Comparison of ENCODE assay signal across 22 cellular contexts in genomic region chr2:172561270-172561669, GRCh38. TPM values are rescaled to one million over a fixed set of nuclear protein-coding genes. Genes with fewer than 3 reads are reported as not detected.
DNase-seq lines count a peak whose midpoint lies in the region; ATAC-seq, FAIRE-seq and TF ChIP-seq lines count a peak whose summit lies in the region.
"Had no signal": no experiment of that assay in that cellular context is flagged by ENCODE, and none has a peak within 500 bp of the region (broad histone marks: within the 10 kb centered on the region; RNA-seq: fewer than 3 reads in every experiment).

No MANE protein-coding gene starts in this region.

- H2AK5ac ChIP-seq in neuronal stem cell (ENCODE audit: low read depth, low read length), result no peak overlapping the region

- in situ Hi-C loops in GM12878 (cut with MboI), result loop anchor here (25.0 kb wide), 1 partner anchor 1624 kb away; the partner anchor contains the start of gene GORASP2

- POLR2A ChIA-PET in GM12878 (lab: Charles Lee), result no interaction called here

- no peak overlapping the region for H3K23ac ChIP-seq in neuronal stem cell (ENCODE audit: low read depth, low read length, poor library complexity)

- H3K27ac ChIP-seq in GM12878 (ENCODE audit: control insufficient read depth, insufficient read depth) (no peak overlapping the region), neuronal stem cell (replicated peaks; ENCODE audit: low read length) (no peak overlapping the region), lower lobe of right lung (no peak overlapping the region)
- H3K27ac ChIP-seq: A549; BLaER1 treated with 17β-estradiol and CSF1 and Interleukin-3, amounts not matched to agents 10 nM and 100 nM; parathyroid adenoma had no signal

- H3K4me1 ChIP-seq in GM12878 (ENCODE audit: control insufficient read depth, insufficient read depth, low read length) (no peaks in the 10 kb centered on the region; the same call in 1 of the 2 replicates), neuronal stem cell (ENCODE audit: control insufficient read depth in 2 of 2, insufficient read depth in 1 of 2, low read depth in 1 of 2, low read length in 2 of 2) (peaks cover 4 to 15% of the 10 kb centered on the region in 2 donors), lower lobe of right lung (peaks cover 7% of the 10 kb centered on the region)

- H3K4me3 ChIP-seq in GM12878, result no peak overlapping the region
- H3K4me3 ChIP-seq in neuronal stem cell (ENCODE audit: low read length in 2 of 2), result no peak overlapping the region
- no peak overlapping the region for H3K4me3 ChIP-seq in lower lobe of right lung
- H3K4me3 ChIP-seq: A549; BLaER1 treated with 17β-estradiol and CSF1 and Interleukin-3, amounts not matched to agents 10 nM and 100 nM; lung had no signal

- no TSS peak for BruUV-seq in GM12878 (replicated peaks; lab: Mats Ljungman, UMichigan)

- H3K36me3 ChIP-seq in GM12878 (ENCODE audit: control insufficient read depth in 2 of 2, insufficient read depth in 2 of 2, low read length in 1 of 2), result peaks cover 0 to 39% of the 10 kb centered on the region in 2 experiments; a peak in 2 of 4 replicates
- H3K36me3 ChIP-seq in neuronal stem cell (replicated peaks in 1 of 2; ENCODE audit: control insufficient read depth in 2 of 2, insufficient read depth in 2 of 2, low read length in 2 of 2), result peaks cover 0 to 45% of the 10 kb centered on the region in 2 donors
- H3K36me3 ChIP-seq in lower lobe of right lung, result peaks cover 15% of the 10 kb centered on the region

- no peak overlapping the region for H3K4me3 Mint-ChIP-seq in activated naive CD4-positive, alpha-beta T cell treated with anti-CD3 and anti-CD28 coated beads, Interleukin-2, amount 50 U/mL, for 24 hours
- H3K4me3 Mint-ChIP-seq: immature natural killer cell had no signal

- TF ChIP-seq RAD21 in GM12878 (IDR thresholded peaks at IDR 0.05; ENCODE audit: insufficient read depth, low read depth, low read length), result no peak

- no peak overlapping the region for H2BK12ac ChIP-seq in neuronal stem cell (ENCODE audit: low read length)

- H3K27ac Mint-ChIP-seq in activated naive CD4-positive, alpha-beta T cell treated with anti-CD3 and anti-CD28 coated beads, Interleukin-2, amount 50 U/mL, for 24 hours, result peak overlapping the region; percentile 2
- H3K27ac Mint-ChIP-seq: immature natural killer cell had no signal

- H3K4ac ChIP-seq in neuronal stem cell (ENCODE audit: low read length), result no peak overlapping the region

- H3K9me3 ChIP-seq in GM12878 (replicated peaks; ENCODE audit: control insufficient read depth, insufficient read depth, low read length), result no peaks in the 10 kb centered on the region
- H3K9me3 ChIP-seq in neuronal stem cell (replicated peaks in 1 of 2; ENCODE audit: control insufficient read depth in 2 of 2, insufficient read depth in 1 of 2, low read depth in 1 of 2, low read length in 2 of 2), result no peaks in the 10 kb centered on the region
- H3K9me3 ChIP-seq in lower lobe of right lung, result no peaks in the 10 kb centered on the region
- H3K9me3 ChIP-seq: A549; BLaER1 treated with 17β-estradiol and CSF1 and Interleukin-3, amounts not matched to agents 10 nM and 100 nM had no signal

- H3K9me3 Mint-ChIP-seq in activated naive CD4-positive, alpha-beta T cell treated with anti-CD3 and anti-CD28 coated beads, Interleukin-2, amount 50 U/mL, for 24 hours, result no peaks in the 10 kb centered on the region
- H3K9me3 Mint-ChIP-seq: immature natural killer cell; naive thymus-derived CD8-positive, alpha-beta T cell had no signal

- peaks cover 4% of the 10 kb centered on the region; the same call in 1 of the 2 replicates for H4K20me1 ChIP-seq in GM12878 (ENCODE audit: control insufficient read depth, insufficient read depth)

- no peak overlapping the region for H2BK120ac ChIP-seq in neuronal stem cell (ENCODE audit: low read depth, low read length)

- H3K79me2 ChIP-seq in GM12878 (ENCODE audit: control insufficient read depth, insufficient read depth, low read length), result peaks cover 55% of the 10 kb centered on the region
- H3K79me2 ChIP-seq: parathyroid adenoma had no signal

- ATAC-seq in GM12878, result no peak
- ATAC-seq in lower lobe of right lung, result no peak
- no peak for ATAC-seq in GM21529 (IDR thresholded peaks at IDR 0.05; ENCODE audit: unreplicated experiment)
- ATAC-seq: A549; naive thymus-derived CD8-positive, alpha-beta T cell had no signal

- 92% methylated on average over 4 of the region's 4 CpGs for WGBS in GM12878 (ENCODE audit: insufficient coverage, insufficient replicate concordance, low lambda C conversion rate, missing lambda C conversion rate)
- no CpG with 5 or more reads among the region's 4 CpGs for WGBS in neuronal stem cell (ENCODE audit: extremely low coverage in 2 of 2, insufficient read length in 2 of 2, insufficient replicate concordance in 1 of 2), 2 donors

- intact Hi-C loops in GM12878 (cut with micrococcal nuclease; ENCODE audit: unreplicated experiment) (no loop called here), lower lobe of right lung (cut with DNase I) (no loop called here)

- H4K91ac ChIP-seq in neuronal stem cell (ENCODE audit: low read depth, low read length, poor library complexity), result no peak overlapping the region

- H2BK15ac ChIP-seq in neuronal stem cell (ENCODE audit: low read length), result no peak overlapping the region

- CTCF ChIA-PET in GM12878 (lab: Yijun Ruan, JAX), result interaction anchor here (0.8 kb wide), 1 partner anchor 14 kb away, joined by 4 read pairs; no protein-coding TSS in a partner anchor

- H3K27me3 ChIP-seq in GM12878 (replicated peaks in 1 of 2; ENCODE audit: control insufficient read depth in 2 of 2, insufficient read depth in 2 of 2, low read length in 1 of 2) (no peaks in the 10 kb centered on the region), neuronal stem cell (ENCODE audit: control insufficient read depth in 3 of 3, insufficient read depth in 3 of 3, low read depth in 1 of 3, low read length in 3 of 3) (peaks cover 0 to 3% (median 0%) of the 10 kb centered on the region in 3 experiments), lower lobe of right lung (ENCODE audit: low read depth) (no peaks in the 10 kb centered on the region)
- H3K27me3 ChIP-seq: BLaER1 treated with 17β-estradiol and CSF1 and Interleukin-3, amounts not matched to agents 10 nM and 100 nM had no signal

- H3K4me1 Mint-ChIP-seq in activated naive CD4-positive, alpha-beta T cell treated with anti-CD3 and anti-CD28 coated beads, Interleukin-2, amount 50 U/mL, for 24 hours, result peaks cover 73% of the 10 kb centered on the region

- H2BK5ac ChIP-seq in neuronal stem cell (ENCODE audit: low read length), result no peak overlapping the region

- TF ChIP-seq CTCF in GM12878 (IDR thresholded peaks at IDR 0.05 in 2 of 3, conservative IDR thresholded peaks at IDR 0.05 in 1 of 3; ENCODE audit: control insufficient read depth in 2 of 3, extremely low read depth in 1 of 3, insufficient read depth in 1 of 3, low read depth in 3 of 3, low read length in 3 of 3) (no peak), lower lobe of right lung (IDR thresholded peaks at IDR 0.05) (no peak)

- peaks cover 21% of the 10 kb centered on the region for H3K36me3 Mint-ChIP-seq in activated naive CD4-positive, alpha-beta T cell treated with anti-CD3 and anti-CD28 coated beads, Interleukin-2, amount 50 U/mL, for 24 hours

- TF ChIP-seq EP300 in GM12878 (IDR thresholded peaks at IDR 0.05; ENCODE audit: borderline replicate concordance in 1 of 2, control insufficient read depth in 1 of 2, low read depth in 2 of 2, low read length in 2 of 2), result no peak

- no peak for TF ChIP-seq POLR2A in GM12878 (IDR thresholded peaks at IDR 0.05; ENCODE audit: low read depth, low read length)

- H3K4me2 ChIP-seq in GM12878 (ENCODE audit: control insufficient read depth, insufficient read depth) (peak overlapping the region; percentile 47; the same call in 1 of the 2 replicates), neuronal stem cell (ENCODE audit: insufficient read depth, low read length, poor library complexity, severe bottlenecking) (no peak overlapping the region)
- H3K4me2 ChIP-seq: A549; BLaER1 treated with 17β-estradiol and CSF1 and Interleukin-3, amounts not matched to agents 10 nM and 100 nM had no signal

- H3K14ac ChIP-seq in neuronal stem cell (ENCODE audit: low read length), result no peak overlapping the region

- H3K9ac ChIP-seq in GM12878 (ENCODE audit: control insufficient read depth, insufficient read depth, low read length) (no peak overlapping the region), neuronal stem cell (ENCODE audit: low read depth, low read length, poor library complexity) (no peak overlapping the region)
- H3K9ac ChIP-seq: BLaER1 treated with 17β-estradiol and CSF1 and Interleukin-3, amounts not matched to agents 10 nM and 100 nM; parathyroid adenoma had no signal

- no peak for FAIRE-seq in GM12878 (lab: Jason Lieb, UNC)
- FAIRE-seq: A549 had no signal

- SMC1A ChIA-PET in GM12878 (lab: Charles Lee; ENCODE audit: uncharacterized antibody, unreplicated experiment), result interaction anchor here (0.8 to 1.9 kb wide), 4 partner anchors 8 to 20 kb away, joined by 3 to 7 read pairs (median 4); no protein-coding TSS in a partner anchor

- no peak overlapping the region for H2AFZ ChIP-seq in GM12878 (ENCODE audit: control insufficient read depth, low read depth, low read length)
- H2AFZ ChIP-seq in neuronal stem cell (ENCODE audit: low read length), result peak overlapping the region; percentile 48
- H2AFZ ChIP-seq: parathyroid adenoma had no signal

- no peaks in the 10 kb centered on the region for H3K27me3 Mint-ChIP-seq in activated naive CD4-positive, alpha-beta T cell treated with anti-CD3 and anti-CD28 coated beads, Interleukin-2, amount 50 U/mL, for 24 hours
- H3K27me3 Mint-ChIP-seq: activated naive CD8-positive, alpha-beta T cell; naive thymus-derived CD8-positive, alpha-beta T cell had no signal

- no peak overlapping the region for H4K8ac ChIP-seq in neuronal stem cell (ENCODE audit: low read depth, low read length)

- no peak overlapping the region for H3K18ac ChIP-seq in neuronal stem cell (ENCODE audit: low read length)

- RAD21 ChIA-PET in GM12878 (lab: Charles Lee; ENCODE audit: unreplicated experiment), result interaction anchor here (0.6 kb wide), 1 partner anchor 1882 kb away, joined by 3 read pairs; no protein-coding TSS in a partner anchor

- no peaks in the 10 kb centered on the region for H3K79me1 ChIP-seq in neuronal stem cell (ENCODE audit: low read depth, low read length)

- DNase-seq in activated naive CD4-positive, alpha-beta T cell treated with anti-CD3 and anti-CD28 coated beads, Interleukin-2, amount 50 U/mL, for 16 hours, result no peak
- DNase-seq in NCI-H2171 (lab: John Stamatoyannopoulos, UW) (peak; percentile 31), GM12878 (ENCODE audit: low read depth, low spot score) (no peak), neuronal stem cell (ENCODE audit: low spot score) (no peak), lower lobe of right lung (no peak), CD1c-positive myeloid dendritic cell (ENCODE audit: extremely low spot score) (no peak)
- DNase-seq: activated CD4-positive, alpha-beta T cell treated with anti-CD3 and anti-CD28 coated beads for 48 hours; dermis blood vessel endothelial cell; immature natural killer cell; naive thymus-derived CD8-positive, alpha-beta T cell; NCI-H187 treated with DMSO at 0.1 percent for 48 hours; NCI-H510A treated with DMSO at 0.1 percent for 48 hours; SHP77 treated with DMSO at 0.1 percent for 48 hours; stimulated activated CD4-positive, alpha-beta T cell treated with anti-CD3 and anti-CD28 coated beads, Interleukin-2, amount 100 ng/mL, for 24 hours; stimulated activated naive CD4-positive, alpha-beta T cell had no signal

RNA-seq across cellular contexts. Expression of gene PDK1, which starts 5.4 kb away (rescaled TPM):
- total RNA-seq in GM12878 (2013; cell fraction: nucleolus; rRNA removed), result 154 and 170 TPM in 2 replicates
- total RNA-seq in GM12878 (2014; rRNA removed) (16.2 and 18.1 TPM in 2 replicates), GM12878 (2014; rRNA removed; fragmentation: Illumina TruSeq; extraction: Trizol) (12.4 and 13.2 TPM in 2 replicates), GM12878 (2021) (18.3 and 20.1 TPM in 2 replicates), lower lobe of right lung (9.5 TPM)
- polyA plus RNA-seq in GM12878 (2011; ENCODE audit: low read depth), result 11.0 TPM
- polyA plus RNA-seq in GM12878 (2011; rRNA removed) (128 and 153 TPM in 2 replicates), GM12878 (2014; fragmentation: Illumina TruSeq; extraction: Trizol) (18.1 and 25.1 TPM in 2 replicates), GM12878 (2014; fragmentation: Nextera tagmentation; extraction: Ambion mirVana) (1 to 10 TPM; 5.3 to 5.4 TPM), GM12878 (2014; rRNA removed) (16.4 and 18.0 TPM in 2 replicates), GM12878 (2016; fragmentation: Nextera tagmentation; extraction: Ambion mirVana) (10 to 100 TPM; 17.8 to 19.3 TPM)
- polyA plus RNA-seq in GM12878 (2011; cell fraction: cytosol; rRNA removed), result 44.5 and 50.8 TPM in 2 replicates
- 51.3 and 91.3 TPM in 2 replicates for polyA plus RNA-seq in GM12878 (2011; cell fraction: nucleus; rRNA removed)
- polyA plus RNA-seq in GM12878 (2012), result 20.6 and 29.7 TPM in 2 replicates
- polyA minus RNA-seq in GM12878 (2011; rRNA and poly(A)+ RNA removed), result 167 and 188 TPM in 2 replicates
- 40.9 and 41.5 TPM in 2 replicates for polyA minus RNA-seq in GM12878 (2011; cell fraction: cytosol; rRNA and poly(A)+ RNA removed)
- 54.4 and 55.0 TPM in 2 replicates for polyA minus RNA-seq in GM12878 (2011; cell fraction: nucleus; rRNA and poly(A)+ RNA removed)
- polyA plus RNA-seq in neuronal stem cell (2013, experiment 1 of 2), result 4.1 TPM
- 4.5 TPM for polyA plus RNA-seq in neuronal stem cell (2013, experiment 2 of 2)
